ENCODE assay signal across 8 cellular contexts in the genomic region with DNA sequence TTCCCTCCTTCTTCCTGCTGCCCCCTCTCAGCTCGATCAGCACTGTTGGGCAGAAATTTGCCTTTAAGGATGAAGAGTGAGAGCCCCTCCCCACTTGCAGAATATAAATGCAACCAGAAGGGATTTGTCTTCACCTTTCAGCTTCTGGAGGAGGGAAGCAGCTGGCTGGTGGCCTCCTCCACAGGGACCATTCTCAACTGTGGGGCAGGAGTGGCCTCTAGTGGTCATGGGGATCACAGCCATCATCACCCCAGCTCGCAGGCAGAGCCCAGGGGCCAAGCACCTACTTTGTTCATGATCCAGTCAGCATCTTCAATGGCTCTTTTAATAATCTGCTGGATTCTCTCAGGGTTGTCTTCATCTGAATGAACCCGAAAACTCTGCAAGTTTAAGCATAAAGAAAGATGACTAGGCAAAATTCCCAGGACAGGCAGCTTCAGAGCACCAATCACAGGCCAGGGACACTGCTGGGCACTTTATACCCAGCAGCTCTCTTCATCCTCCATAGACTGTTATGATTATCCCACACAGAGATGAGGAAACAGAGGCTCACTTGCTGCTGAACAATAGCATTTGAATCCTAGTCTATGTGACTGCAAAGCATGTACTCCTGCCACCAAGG. TPM values are rescaled to one million over a fixed set of nuclear protein-coding genes. Genes with fewer than 3 reads are reported as not detected.
DNase-seq lines count a peak whose midpoint lies in the region; ATAC-seq and TF ChIP-seq lines count a peak whose summit lies in the region.

No MANE protein-coding gene starts in this region.

- H3K4me1 ChIP-seq in BE2C (no peaks in the 10 kb centered on the region), right cardiac atrium (ENCODE audit: control insufficient read depth, insufficient read depth, low read length) (no peaks in the 10 kb centered on the region), gastrocnemius medialis (no peaks in the 10 kb centered on the region)

- H3K36me3 ChIP-seq in BE2C, result no peaks in the 10 kb centered on the region
- no peaks in the 10 kb centered on the region for H3K36me3 ChIP-seq in gastrocnemius medialis

- H3K27me3 ChIP-seq in BE2C (no peaks in the 10 kb centered on the region), right cardiac atrium (ENCODE audit: control insufficient read depth, insufficient read depth) (no peaks in the 10 kb centered on the region), gastrocnemius medialis (no peaks in the 10 kb centered on the region)

- no peak overlapping the region for H3K4me3 ChIP-seq in BE2C (ENCODE audit: low read depth, low read length)
- no peak overlapping the region for H3K4me3 ChIP-seq in right cardiac atrium (ENCODE audit: low read length)
- no peak overlapping the region for H3K4me3 ChIP-seq in gastrocnemius medialis

- H3K9me3 ChIP-seq in BE2C, result no peaks in the 10 kb centered on the region
- H3K9me3 ChIP-seq in right cardiac atrium (ENCODE audit: control insufficient read depth, low read length), result no peaks in the 10 kb centered on the region
- H3K9me3 ChIP-seq in gastrocnemius medialis, result no peaks in the 10 kb centered on the region

- intact Hi-C loops in right cardiac atrium (cut with DNase I) (loop anchor here (5.0 to 10.0 kb wide), 3 partner anchors 73 to 215 kb away; no protein-coding TSS in a partner anchor), gastrocnemius medialis (cut with DNase I; ENCODE audit: low total_unique reads) (loop anchor here (2.0 kb wide), 1 partner anchor 119 kb away; no protein-coding TSS in a partner anchor)

- ATAC-seq in GM19351 (IDR thresholded peaks at IDR 0.05; ENCODE audit: unreplicated experiment) (peak; percentile 67), right cardiac atrium (peak; percentile 91 to 92), gastrocnemius medialis (peak; percentile 62 to 72), GM19397 (IDR thresholded peaks at IDR 0.05; ENCODE audit: unreplicated experiment) (no peak)

- WGBS in right cardiac atrium, result 28% methylated on average over 3 of the region's 3 CpGs

- H3K27ac ChIP-seq in angular gyrus (ENCODE audit: low read depth, low read length), result peak overlapping the region; percentile 31
- H3K27ac ChIP-seq in right cardiac atrium (ENCODE audit: low read length), result no peak overlapping the region
- no peak overlapping the region for H3K27ac ChIP-seq in gastrocnemius medialis

- DNase-seq in BE2C (peak; percentile 62), NCI-H1105 (lab: John Stamatoyannopoulos, UW) (peak; percentile 52), T-helper 22 cell (ENCODE audit: low read depth) (peak; percentile 27), right cardiac atrium (peak; percentile 70 to 86 (median 79)), gastrocnemius medialis (peak; percentile 26 to 27)

- in situ Hi-C loops in gastrocnemius medialis (cut with MboI; ENCODE audit: low sequenced_read_pairs in 4 of 4), result loop anchor here in 2 of 4 donors (10.0 to 25.0 kb wide), 4 partner anchors 93 to 518 kb away; no protein-coding TSS in a partner anchor

- TF ChIP-seq POLR2A in gastrocnemius medialis (IDR thresholded peaks at IDR 0.05), result no peak

- TF ChIP-seq CTCF in BE2C (IDR thresholded peaks at IDR 0.05; ENCODE audit: low read depth, low read length) (peak; percentile 76), gastrocnemius medialis (IDR thresholded peaks at IDR 0.05 in 4 of 5, conservative IDR thresholded peaks at IDR 0.05 in 1 of 5) (peak; percentile 29 to 70 (median 61))

RNA-seq across cellular contexts. Expression of a gene that starts 13.1 kb away (rescaled TPM):
- 3.2 TPM for polyA plus RNA-seq in BE2C (2012; ENCODE audit: insufficient read depth, insufficient read length, low read depth)
- 10 to 100 TPM in 1 of 4 donors, 1 to 10 TPM in 3; 9.0 to 14.4 (median 9.9) TPM for total RNA-seq in right cardiac atrium
- polyA plus RNA-seq in right cardiac atrium, result 20.8 TPM
- total RNA-seq in gastrocnemius medialis, result 10 to 100 TPM in 2 of 4 donors, 1 to 10 TPM in 2; 5.9 to 37.2 (median 9.6) TPM

Comparison
In these comparisons a context has a peak if more than half of its experiments do, and no peak if none do; other contexts are left out.
1. DNase-seq: peak in every context shown above with its lines; median percentile 79 in right cardiac atrium; 62 in BE2C; 52 in NCI-H1105; 27 in T-helper 22 cell; 26 in gastrocnemius medialis.